In the genomic region with DNA sequence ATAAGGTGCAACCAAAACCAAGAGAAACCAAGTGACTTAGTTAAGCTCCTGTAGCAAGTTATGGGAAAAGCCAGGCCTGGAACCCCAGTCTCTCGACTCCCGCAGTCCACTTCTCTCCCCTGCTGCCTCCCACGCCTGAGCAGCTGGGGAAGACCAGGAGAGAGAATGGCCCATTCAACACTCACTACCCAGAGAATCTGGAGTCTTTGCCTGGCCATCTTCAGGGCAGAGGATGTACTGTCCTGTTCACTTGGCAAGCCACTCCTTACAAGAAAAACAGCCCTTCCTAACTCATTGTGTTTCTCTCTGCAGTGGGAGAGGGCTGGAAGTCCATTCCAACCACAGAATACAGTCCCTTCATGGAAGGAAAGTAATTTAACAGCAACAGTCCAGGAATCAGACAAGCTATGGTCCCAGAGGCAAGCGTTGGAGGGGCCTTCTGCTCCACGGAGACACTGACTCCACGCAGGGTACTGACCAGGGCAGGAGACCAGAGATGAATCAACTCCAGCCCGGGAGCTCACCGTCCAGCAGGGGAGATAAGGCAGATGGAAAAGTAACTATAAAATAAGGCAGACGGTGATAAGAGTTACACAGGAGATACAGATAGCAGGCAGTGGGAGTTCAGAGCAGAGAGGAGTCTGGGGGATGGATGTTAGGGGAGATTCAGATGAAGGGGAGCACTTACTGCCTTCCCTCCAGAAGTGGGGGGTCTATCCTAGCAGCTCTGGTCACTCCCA, we compare ENCODE assay signal across 9 cellular contexts. TPM values are rescaled to one million over a fixed set of nuclear protein-coding genes. Genes with fewer than 3 reads are reported as not detected.
DNase-seq lines count a peak whose midpoint lies in the region; ATAC-seq and TF ChIP-seq lines count a peak whose summit lies in the region.
"Had no signal": no experiment of that assay in that cellular context is flagged by ENCODE, and none has a peak within 500 bp of the region (broad histone marks: within the 10 kb centered on the region; RNA-seq: fewer than 3 reads in every experiment).

No MANE protein-coding gene starts in this region.

- H3K27ac ChIP-seq in mucosa of rectum (ENCODE audit: low read depth in 2 of 2, low read length in 2 of 2) (peak overlapping the region; percentile 64 to 78), vagina (peak overlapping the region; percentile 91)
- H3K27ac ChIP-seq: SJSA1 had no signal

- no peaks in the 10 kb centered on the region for H3K27me3 Mint-ChIP-seq in activated naive CD4-positive, alpha-beta T cell treated with anti-CD3 and anti-CD28 coated beads, Interleukin-2, amount 50 U/mL, for 24 hours
- no peaks in the 10 kb centered on the region for H3K27me3 Mint-ChIP-seq in chondrocyte (ENCODE audit: low read depth)

- ATAC-seq in GM18505 (IDR thresholded peaks at IDR 0.05; ENCODE audit: unreplicated experiment): no peak
- no peak for ATAC-seq in HG02885 (IDR thresholded peaks at IDR 0.05; ENCODE audit: poor library complexity, unreplicated experiment)

- no peaks in the 10 kb centered on the region for H3K9me3 ChIP-seq in mucosa of rectum (ENCODE audit: control insufficient read depth in 2 of 2, low read length in 2 of 2)
- no peaks in the 10 kb centered on the region for H3K9me3 ChIP-seq in vagina
- H3K9me3 ChIP-seq: SJSA1 had no signal

- H3K4me3 Mint-ChIP-seq in activated naive CD4-positive, alpha-beta T cell treated with anti-CD3 and anti-CD28 coated beads, Interleukin-2, amount 50 U/mL, for 24 hours: peak overlapping the region; percentile 86
- peak overlapping the region; percentile 69 for H3K4me3 Mint-ChIP-seq in chondrocyte (ENCODE audit: unreplicated experiment)

- H3K4me1 ChIP-seq in mucosa of rectum (ENCODE audit: control insufficient read depth in 2 of 2, insufficient read depth in 2 of 2, low read length in 2 of 2): peaks cover 14 to 22% of the 10 kb centered on the region in 2 donors
- peaks cover 30% of the 10 kb centered on the region for H3K4me1 ChIP-seq in vagina

- TF ChIP-seq CTCF in chondrocyte (IDR thresholded peaks at IDR 0.05): no peak
- TF ChIP-seq CTCF in vagina (IDR thresholded peaks at IDR 0.05): no peak

- intact Hi-C loops in vagina (cut with DNase I): no loop called here

- H3K9me3 Mint-ChIP-seq in activated naive CD4-positive, alpha-beta T cell treated with anti-CD3 and anti-CD28 coated beads, Interleukin-2, amount 50 U/mL, for 24 hours: no peaks in the 10 kb centered on the region
- H3K9me3 Mint-ChIP-seq in chondrocyte (ENCODE audit: low read depth): no peaks in the 10 kb centered on the region

- H3K36me3 ChIP-seq in mucosa of rectum (ENCODE audit: control insufficient read depth in 2 of 2, insufficient read depth in 2 of 2, low read length in 2 of 2): no peaks in the 10 kb centered on the region
- no peaks in the 10 kb centered on the region for H3K36me3 ChIP-seq in vagina
- H3K36me3 ChIP-seq: SJSA1 had no signal

- peaks cover 61% of the 10 kb centered on the region for H3K4me1 Mint-ChIP-seq in activated naive CD4-positive, alpha-beta T cell treated with anti-CD3 and anti-CD28 coated beads, Interleukin-2, amount 50 U/mL, for 24 hours
- peaks cover 14% of the 10 kb centered on the region for H3K4me1 Mint-ChIP-seq in chondrocyte (ENCODE audit: low read depth)

- peak overlapping the region; percentile 92 for H3K27ac Mint-ChIP-seq in activated naive CD4-positive, alpha-beta T cell treated with anti-CD3 and anti-CD28 coated beads, Interleukin-2, amount 50 U/mL, for 24 hours
- peak overlapping the region; percentile 47 for H3K27ac Mint-ChIP-seq in chondrocyte (ENCODE audit: unreplicated experiment)

- H3K4me3 ChIP-seq in mucosa of rectum (ENCODE audit: low read length in 2 of 2) (peak overlapping the region; percentile 65 to 76), vagina (peak overlapping the region; percentile 60 to 90)

- H3K27me3 ChIP-seq in mucosa of rectum (ENCODE audit: control insufficient read depth in 2 of 2, insufficient read depth in 2 of 2, low read length in 2 of 2): no peaks in the 10 kb centered on the region
- no peaks in the 10 kb centered on the region for H3K27me3 ChIP-seq in vagina
- H3K27me3 ChIP-seq: SJSA1 had no signal

- no peak for TF ChIP-seq POLR2A in vagina (IDR thresholded peaks at IDR 0.05)
- no peak for TF ChIP-seq POLR2A in GM18505 (IDR thresholded peaks at IDR 0.05; ENCODE audit: borderline replicate concordance, extremely low read depth, insufficient read depth, insufficient read length)

- peaks cover 2% of the 10 kb centered on the region for H3K36me3 Mint-ChIP-seq in activated naive CD4-positive, alpha-beta T cell treated with anti-CD3 and anti-CD28 coated beads, Interleukin-2, amount 50 U/mL, for 24 hours
- no peaks in the 10 kb centered on the region for H3K36me3 Mint-ChIP-seq in chondrocyte (ENCODE audit: low read depth)

- DNase-seq in activated naive CD4-positive, alpha-beta T cell (lab: John Stamatoyannopoulos, UW): no peak
- no peak for DNase-seq in chondrocyte (ENCODE audit: low spot score)
- peak in 1 of 2 donors; percentile 84 for DNase-seq in vagina (ENCODE audit: extremely low spot score in 2 of 2)
- DNase-seq in Ammon's horn (ENCODE audit: low spot score): no peak

- H3K9ac ChIP-seq in mucosa of rectum (ENCODE audit: low read depth in 1 of 2, low read length in 2 of 2): peak overlapping the region; percentile 35 to 81

RNA-seq across cellular contexts. Expression of gene PITPNM2, which starts 1.6 kb away (rescaled TPM):
- total RNA-seq in chondrocyte (6.1 to 11.6 TPM (median 11.5 TPM) in 3 replicates), vagina (8.1 TPM)
